In the genomic region with DNA sequence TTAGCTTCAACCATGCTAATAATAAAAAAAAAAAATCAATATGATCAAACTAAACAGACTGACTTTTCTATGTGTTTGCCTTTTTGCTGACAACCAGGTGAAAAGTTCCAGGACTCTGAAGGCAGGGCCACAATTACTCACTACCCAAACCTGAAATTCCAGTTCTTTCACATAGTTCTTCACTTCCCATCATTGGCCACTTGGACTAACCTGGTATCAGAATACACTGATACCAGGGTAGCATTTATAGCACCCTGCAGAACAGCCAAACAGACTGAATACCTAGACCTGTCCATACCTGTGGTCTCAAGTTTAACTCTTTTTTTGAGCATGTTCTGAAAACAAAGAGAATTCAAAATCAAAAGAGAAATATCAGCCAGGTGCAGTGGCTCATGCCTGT, we compare ENCODE assay signal across 9 cellular contexts. TPM values are rescaled to one million over a fixed set of nuclear protein-coding genes. Genes with fewer than 3 reads are reported as not detected.
A peak's percentile ranks its signal among the peaks of the same experiment; 100 is the strongest.
DNase-seq lines count a peak whose midpoint lies in the region; ATAC-seq and TF ChIP-seq lines count a peak whose summit lies in the region.
"Had no signal": no experiment of that assay in that cellular context is flagged by ENCODE, and none has a peak within 500 bp of the region (broad histone marks: within the 10 kb centered on the region; RNA-seq: fewer than 3 reads in every experiment).

No MANE protein-coding gene starts in this region.

- ATAC-seq in memory B cell (ENCODE audit: low read depth) = peak; percentile 44

- DNase-seq in CD14-positive monocyte (ENCODE audit: low spot score) (no peak), memory B cell (ENCODE audit: low spot score in 2 of 2) (no peak), OCI-M2 (lab: John Stamatoyannopoulos, UW; ENCODE audit: unreplicated experiment) (no peak), NCI-H82 (lab: John Stamatoyannopoulos, UW) (no peak), nucleus accumbens (lab: John Stamatoyannopoulos, UW) (no peak)
- no peak for DNase-seq in activated T-helper 2 cell treated with anti-CD3 and anti-CD28 coated beads, Interferon-gamma antibody, Interleukin-2, Interleukin-4, amounts not matched to agents 10 μg/mL and 5 μg/mL and 100 μg/mL, durations not matched to agents 14 hours and 24 hours and 36 hours (ENCODE audit: low spot score)
- no peak for DNase-seq in activated CD4-positive, alpha-beta T cell treated with anti-CD3 and anti-CD28 coated beads for 1 hour
- DNase-seq: RPMI8226 had no signal

- peaks cover 29 to 41% of the 10 kb centered on the region in 2 donors for H3K36me3 Mint-ChIP-seq in CD14-positive monocyte
- H3K36me3 Mint-ChIP-seq in activated T-helper 2 cell treated with anti-CD3 and anti-CD28 coated beads, Interferon-gamma antibody, Interleukin-2, Interleukin-4, amounts not matched to agents 10 μg/mL and 5 μg/mL and 100 μg/mL, durations not matched to agents 14 hours and 24 hours and 36 hours (ENCODE audit: low read depth) = peaks cover 40% of the 10 kb centered on the region
- peaks cover 10% of the 10 kb centered on the region for H3K36me3 Mint-ChIP-seq in memory B cell

- peak overlapping the region in 5 of 7 donors; percentile 13 to 82 (median 51) for H3K27ac Mint-ChIP-seq in CD14-positive monocyte
- H3K27ac Mint-ChIP-seq in activated T-helper 2 cell treated with anti-CD3 and anti-CD28 coated beads, Interferon-gamma antibody, Interleukin-2, Interleukin-4, amounts not matched to agents 10 μg/mL and 5 μg/mL and 100 μg/mL, durations not matched to agents 14 hours and 24 hours and 36 hours = peak overlapping the region; percentile 37
- H3K27ac Mint-ChIP-seq in memory B cell = peak overlapping the region; percentile 89

- peak; percentile 67; the same call in 1 of the 2 replicates for TF ChIP-seq EP300 in Ishikawa (IDR thresholded peaks at IDR 0.05; ENCODE audit: borderline replicate concordance)

- intact Hi-C loops in CD14-positive monocyte (cut with micrococcal nuclease) = no loop called here
- intact Hi-C loops in activated T-helper 2 cell treated with anti-CD3 and anti-CD28 coated beads, Interferon-gamma antibody, Interleukin-2, Interleukin-4, amounts not matched to agents 10 μg/mL and 5 μg/mL and 100 μg/mL, durations not matched to agents 14 hours and 24 hours and 36 hours (cut with micrococcal nuclease) = loop anchor here (2.0 kb wide), 1 partner anchor 19 kb away; no protein-coding TSS in a partner anchor

- peaks cover 0 to 4% (median 0%) of the 10 kb centered on the region in 3 donors for H3K27me3 Mint-ChIP-seq in CD14-positive monocyte (ENCODE audit: low read depth in 3 of 3)
- H3K27me3 Mint-ChIP-seq in activated T-helper 2 cell treated with anti-CD3 and anti-CD28 coated beads, Interferon-gamma antibody, Interleukin-2, Interleukin-4, amounts not matched to agents 10 μg/mL and 5 μg/mL and 100 μg/mL, durations not matched to agents 14 hours and 24 hours and 36 hours (ENCODE audit: low read depth) = no peaks in the 10 kb centered on the region
- H3K27me3 Mint-ChIP-seq in memory B cell = no peaks in the 10 kb centered on the region

- peak; percentile 27; the same call in 1 of the 2 replicates for TF ChIP-seq RAD21 in Ishikawa (IDR thresholded peaks at IDR 0.05; ENCODE audit: low read depth)

- H3K4me3 Mint-ChIP-seq in CD14-positive monocyte (no peak overlapping the region), memory B cell (peak overlapping the region; percentile 24)
- H3K4me3 Mint-ChIP-seq in activated T-helper 2 cell treated with anti-CD3 and anti-CD28 coated beads, Interferon-gamma antibody, Interleukin-2, Interleukin-4, amounts not matched to agents 10 μg/mL and 5 μg/mL and 100 μg/mL, durations not matched to agents 14 hours and 24 hours and 36 hours (ENCODE audit: low read depth) = no peak overlapping the region

- H3K9me3 Mint-ChIP-seq in CD14-positive monocyte = no peaks in the 10 kb centered on the region
- no peaks in the 10 kb centered on the region for H3K9me3 Mint-ChIP-seq in activated T-helper 2 cell treated with anti-CD3 and anti-CD28 coated beads, Interferon-gamma antibody, Interleukin-2, Interleukin-4, amounts not matched to agents 10 μg/mL and 5 μg/mL and 100 μg/mL, durations not matched to agents 14 hours and 24 hours and 36 hours
- H3K9me3 Mint-ChIP-seq in memory B cell = no peaks in the 10 kb centered on the region

- no peak for TF ChIP-seq CTCF in CD14-positive monocyte (IDR thresholded peaks at IDR 0.05)

- H3K4me1 Mint-ChIP-seq in CD14-positive monocyte (peaks cover 65% of the 10 kb centered on the region), memory B cell (peaks cover 40% of the 10 kb centered on the region)
- peaks cover 65% of the 10 kb centered on the region for H3K4me1 Mint-ChIP-seq in activated T-helper 2 cell treated with anti-CD3 and anti-CD28 coated beads, Interferon-gamma antibody, Interleukin-2, Interleukin-4, amounts not matched to agents 10 μg/mL and 5 μg/mL and 100 μg/mL, durations not matched to agents 14 hours and 24 hours and 36 hours (ENCODE audit: low read depth)

TF ChIP-seq in Ishikawa, 13 proteins besides CTCF, POLR2A, EP300 and RAD21:
- TF ChIP-seq MAX (IDR thresholded peaks at IDR 0.05) (no peak), ZBTB7A (IDR thresholded peaks at IDR 0.05; ENCODE audit: low read depth) (no peak), TEAD4 (IDR thresholded peaks at IDR 0.05) (peak; percentile 82), CEBPB (IDR thresholded peaks at IDR 0.05) (no peak), TCF12 (IDR thresholded peaks at IDR 0.05; ENCODE audit: low read depth) (peak; percentile 81), REST (IDR thresholded peaks at IDR 0.05; ENCODE audit: low read depth) (no peak), EGR1 (IDR thresholded peaks at IDR 0.05) (no peak), TAF1 (IDR thresholded peaks at IDR 0.05; ENCODE audit: low read depth) (no peak), FOXM1 (IDR thresholded peaks at IDR 0.05; ENCODE audit: borderline replicate concordance, low read depth) (peak; percentile 48; the same call in 1 of the 2 replicates), YY1 (IDR thresholded peaks at IDR 0.05; ENCODE audit: low read depth) (peak; percentile 38; the same call in 1 of the 2 replicates), CREB1 (IDR thresholded peaks at IDR 0.05; ENCODE audit: low read depth) (no peak), NFIC (IDR thresholded peaks at IDR 0.05) (peak; percentile 46)
- TF ChIP-seq, protein P1, sequence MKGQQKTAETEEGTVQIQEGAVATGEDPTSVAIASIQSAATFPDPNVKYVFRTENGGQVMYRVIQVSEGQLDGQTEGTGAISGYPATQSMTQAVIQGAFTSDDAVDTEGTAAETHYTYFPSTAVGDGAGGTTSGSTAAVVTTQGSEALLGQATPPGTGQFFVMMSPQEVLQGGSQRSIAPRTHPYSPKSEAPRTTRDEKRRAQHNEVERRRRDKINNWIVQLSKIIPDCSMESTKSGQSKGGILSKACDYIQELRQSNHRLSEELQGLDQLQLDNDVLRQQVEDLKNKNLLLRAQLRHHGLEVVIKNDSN (IDR thresholded peaks at IDR 0.05) = no peak
TF ChIP-seq in Ishikawa: peak in this region for 5.

RNA-seq across cellular contexts. Expression of gene ELF1, which starts 25.1 kb away (rescaled TPM):
- polyA plus RNA-seq in CD14-positive monocyte = 10 to 100 TPM; 83.3 TPM
- 65.3 and 68.1 TPM in 2 replicates for total RNA-seq in activated T-helper 2 cell treated with anti-CD3 and anti-CD28 coated beads, Interferon-gamma antibody, Interleukin-2, Interleukin-4, amounts not matched to agents 10 μg/mL and 5 μg/mL and 100 μg/mL, durations not matched to agents 14 hours and 24 hours and 36 hours

Comparison
In these comparisons a context has a peak if more than half of its experiments do, and no peak if none do; other contexts are left out.
1. H3K27ac Mint-ChIP-seq: peak in every context shown above with its lines; median percentile 89 in memory B cell; 51 in CD14-positive monocyte; 37 in activated T-helper 2 cell treated with anti-CD3 and anti-CD28 coated beads, Interferon-gamma antibody, Interleukin-2, Interleukin-4, amounts not matched to agents 10 μg/mL and 5 μg/mL and 100 μg/mL, durations not matched to agents 14 hours and 24 hours and 36 hours.